In the genomic region with DNA sequence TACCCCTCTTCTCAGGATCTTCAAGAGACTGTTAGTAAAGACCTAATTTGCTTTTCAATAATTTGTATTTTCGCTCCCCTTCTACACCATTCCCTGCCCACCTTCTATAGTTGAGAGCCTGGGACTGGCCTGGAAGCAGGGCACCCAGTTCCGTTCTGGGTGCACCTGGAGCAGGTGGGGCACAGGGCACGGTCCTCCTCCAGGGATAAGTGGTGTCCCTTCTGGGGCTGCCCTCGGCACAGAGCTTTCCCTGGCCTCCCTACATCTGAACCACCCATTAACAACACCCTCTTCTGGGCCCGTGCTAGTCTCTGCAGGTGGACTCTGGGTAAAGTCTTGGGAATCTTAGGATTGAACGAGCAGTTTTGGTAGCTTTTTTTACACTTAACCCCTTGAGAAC, we compare ENCODE assay signal across 38 cellular contexts.
"Had no signal": no experiment of that assay in that cellular context is flagged by ENCODE, and none has a peak within 500 bp of the region (broad histone marks: within the 10 kb centered on the region; RNA-seq: fewer than 3 reads in every experiment).

No MANE protein-coding gene starts in this region.

- H3K9me3 ChIP-seq: adrenal gland, body of pancreas, breast epithelium had no signal

- H3K4me3 ChIP-seq: adrenal gland, body of pancreas, breast epithelium had no signal

- H3K27ac ChIP-seq: adrenal gland, body of pancreas, brain microvascular endothelial cell, breast epithelium, VCaP had no signal

- H3K4me1 ChIP-seq: adrenal gland, body of pancreas, breast epithelium had no signal

- FAIRE-seq: astrocyte, TTC549 had no signal

- H3K4me1 Mint-ChIP-seq: activated B cell treated with CpG ODN at 0.5 μM for 24 hours; activated CD4-positive, alpha-beta memory T cell treated with anti-CD3 and anti-CD28 coated beads, Interleukin-2, amount 10 ng/mL, durations not matched to agents 7 days and 5 days; activated CD4-positive, alpha-beta T cell treated with anti-CD3 and anti-CD28 coated beads, Interleukin-2, amount 10 ng/mL, durations not matched to agents 7 days and 5 days; activated CD8-positive, alpha-beta memory T cell treated with anti-CD3 and anti-CD28 coated beads, Interleukin-2, amount 10 ng/mL, durations not matched to agents 7 days and 5 days; activated naive CD8-positive, alpha-beta T cell treated with anti-CD3 and anti-CD28 coated beads for 36 hours; activated T-helper 17 cell treated with anti-CD3 and anti-CD28 coated beads, Interleukin-2, amount 50 U/mL, for 72 hours; central memory CD8-positive, alpha-beta T cell had no signal

- H3K27me3 ChIP-seq: adrenal gland, body of pancreas, brain microvascular endothelial cell, breast epithelium had no signal

- ATAC-seq: activated CD8-positive, alpha-beta memory T cell treated with anti-CD3 and anti-CD28 coated beads, Interleukin-2, amount 10 ng/mL, durations not matched to agents 7 days and 5 days; activated CD8-positive, alpha-beta T cell treated with anti-CD3 and anti-CD28 coated beads, Interleukin-2, amount 10 ng/mL, durations not matched to agents 7 days and 5 days; activated naive CD4-positive, alpha-beta T cell treated with anti-CD3 and anti-CD28 coated beads, Interleukin-2, amount 50 U/mL, for 72 hours; activated T-cell treated with anti-CD3 and anti-CD28 coated beads, Interleukin-2, amount 50 U/mL, for 4 hours; activated T-cell treated with anti-CD3 and anti-CD28 coated beads, Interleukin-2, amount 50 U/mL, for 72 hours; activated T-helper 17 cell treated with anti-CD3 and anti-CD28 coated beads, Interleukin-2, amount 50 U/mL, for 72 hours; body of pancreas had no signal

- H3K27ac Mint-ChIP-seq: activated B cell treated with CpG ODN at 0.5 μM for 24 hours; activated CD4-positive, alpha-beta memory T cell treated with anti-CD3 and anti-CD28 coated beads, Interleukin-2, amount 10 ng/mL, durations not matched to agents 7 days and 5 days; activated CD4-positive, alpha-beta T cell treated with anti-CD3 and anti-CD28 coated beads, Interleukin-2, amount 10 ng/mL, durations not matched to agents 7 days and 5 days; activated CD8-positive, alpha-beta memory T cell treated with anti-CD3 and anti-CD28 coated beads, Interleukin-2, amount 10 ng/mL, durations not matched to agents 7 days and 5 days; activated CD8-positive, alpha-beta T cell treated with anti-CD3 and anti-CD28 coated beads, Interleukin-2, amount 10 ng/mL, durations not matched to agents 7 days and 5 days; activated naive CD4-positive, alpha-beta T cell treated with anti-CD3 and anti-CD28 coated beads for 36 hours; activated naive CD4-positive, alpha-beta T cell treated with anti-CD3 and anti-CD28 coated beads, Interleukin-2, amount 50 U/mL, for 72 hours; activated naive CD8-positive, alpha-beta T cell treated with anti-CD3 and anti-CD28 coated beads for 36 hours; activated T-cell treated with anti-CD3 and anti-CD28 coated beads, Interleukin-2, amount 50 U/mL, for 72 hours; activated T-helper 1 cell treated with anti-CD3 and anti-CD28 coated beads, Interleukin-12 subunit alpha, Interleukin-12 subunit beta, Interleukin-2, Interleukin-4 antibody, amounts not matched to agents 30 ng/mL and 10 ng/mL and 1 ng/mL, durations not matched to agents 14 hours and 24 hours and 36 hours; activated T-helper 17 cell treated with anti-CD3 and anti-CD28 coated beads, Interleukin-2, amount 50 U/mL, for 72 hours; T-helper 1 cell treated with Interleukin-12 subunit alpha and Interleukin-12 subunit beta and Interleukin-4 antibody, amounts not matched to agents 30 μg/mL and 1 μg/mL, for 36 hours; T-helper 2 cell treated with Interferon-gamma antibody and Interleukin-4, amounts not matched to agents 5 μg/mL and 100 μg/mL, for 36 hours had no signal

- H3K4me3 Mint-ChIP-seq: activated B cell treated with CpG ODN at 0.5 μM for 24 hours; activated CD4-positive, alpha-beta memory T cell treated with anti-CD3 and anti-CD28 coated beads, Interleukin-2, amount 10 ng/mL, durations not matched to agents 7 days and 5 days; activated CD4-positive, alpha-beta T cell treated with anti-CD3 and anti-CD28 coated beads, Interleukin-2, amount 10 ng/mL, durations not matched to agents 7 days and 5 days; activated CD8-positive, alpha-beta memory T cell treated with anti-CD3 and anti-CD28 coated beads, Interleukin-2, amount 10 ng/mL, durations not matched to agents 7 days and 5 days; activated CD8-positive, alpha-beta T cell treated with anti-CD3 and anti-CD28 coated beads, Interleukin-2, amount 10 ng/mL, durations not matched to agents 7 days and 5 days; activated naive CD4-positive, alpha-beta T cell treated with anti-CD3 and anti-CD28 coated beads for 36 hours; activated naive CD8-positive, alpha-beta T cell treated with anti-CD3 and anti-CD28 coated beads for 36 hours; activated T-cell treated with anti-CD3 and anti-CD28 coated beads, Interleukin-2, amount 50 U/mL, for 4 hours; activated T-cell treated with anti-CD3 and anti-CD28 coated beads, Interleukin-2, amount 50 U/mL, for 72 hours; activated T-helper 1 cell treated with anti-CD3 and anti-CD28 coated beads, Interleukin-12 subunit alpha, Interleukin-12 subunit beta, Interleukin-2, Interleukin-4 antibody, amounts not matched to agents 30 ng/mL and 10 ng/mL and 1 ng/mL, durations not matched to agents 14 hours and 24 hours and 36 hours; activated T-helper 17 cell treated with anti-CD3 and anti-CD28 coated beads, Interleukin-2, amount 50 U/mL, for 72 hours; central memory CD8-positive, alpha-beta T cell; T-helper 1 cell treated with Interleukin-12 subunit alpha and Interleukin-12 subunit beta and Interleukin-4 antibody, amounts not matched to agents 30 μg/mL and 1 μg/mL, for 36 hours; T-helper 2 cell treated with Interferon-gamma antibody and Interleukin-4, amounts not matched to agents 5 μg/mL and 100 μg/mL, for 36 hours had no signal

- H3K36me3 ChIP-seq: brain microvascular endothelial cell, breast epithelium had no signal

- H3K27me3 Mint-ChIP-seq: activated B cell treated with CpG ODN at 0.5 μM for 24 hours; activated CD4-positive, alpha-beta memory T cell treated with anti-CD3 and anti-CD28 coated beads, Interleukin-2, amount 10 ng/mL, durations not matched to agents 7 days and 5 days; activated CD4-positive, alpha-beta T cell treated with anti-CD3 and anti-CD28 coated beads, Interleukin-2, amount 10 ng/mL, durations not matched to agents 7 days and 5 days; activated CD8-positive, alpha-beta memory T cell treated with anti-CD3 and anti-CD28 coated beads, Interleukin-2, amount 10 ng/mL, durations not matched to agents 7 days and 5 days; activated naive CD8-positive, alpha-beta T cell treated with anti-CD3 and anti-CD28 coated beads for 36 hours; activated T-helper 17 cell treated with anti-CD3 and anti-CD28 coated beads, Interleukin-2, amount 50 U/mL, for 72 hours; central memory CD8-positive, alpha-beta T cell had no signal

- H3K9me3 Mint-ChIP-seq: activated B cell treated with CpG ODN at 0.5 μM for 24 hours; activated CD4-positive, alpha-beta memory T cell treated with anti-CD3 and anti-CD28 coated beads, Interleukin-2, amount 10 ng/mL, durations not matched to agents 7 days and 5 days; activated CD4-positive, alpha-beta T cell treated with anti-CD3 and anti-CD28 coated beads, Interleukin-2, amount 10 ng/mL, durations not matched to agents 7 days and 5 days; activated naive CD4-positive, alpha-beta T cell treated with anti-CD3 and anti-CD28 coated beads for 36 hours; activated naive CD4-positive, alpha-beta T cell treated with anti-CD3 and anti-CD28 coated beads, Interleukin-2, amount 50 U/mL, for 72 hours; activated naive CD8-positive, alpha-beta T cell treated with anti-CD3 and anti-CD28 coated beads for 36 hours; activated T-cell treated with anti-CD3 and anti-CD28 coated beads, Interleukin-2, amount 50 U/mL, for 4 hours; activated T-cell treated with anti-CD3 and anti-CD28 coated beads, Interleukin-2, amount 50 U/mL, for 72 hours; activated T-helper 1 cell treated with anti-CD3 and anti-CD28 coated beads, Interleukin-12 subunit alpha, Interleukin-12 subunit beta, Interleukin-2, Interleukin-4 antibody, amounts not matched to agents 30 ng/mL and 10 ng/mL and 1 ng/mL, durations not matched to agents 14 hours and 24 hours and 36 hours; activated T-helper 17 cell treated with anti-CD3 and anti-CD28 coated beads, Interleukin-2, amount 50 U/mL, for 72 hours; central memory CD8-positive, alpha-beta T cell; T-helper 1 cell treated with Interleukin-12 subunit alpha and Interleukin-12 subunit beta and Interleukin-4 antibody, amounts not matched to agents 30 μg/mL and 1 μg/mL, for 36 hours; T-helper 2 cell treated with Interferon-gamma antibody and Interleukin-4, amounts not matched to agents 5 μg/mL and 100 μg/mL, for 36 hours had no signal

- DNase-seq: activated B cell treated with CpG ODN at 0.5 μM for 24 hours; activated CD4-positive, alpha-beta memory T cell treated with anti-CD3 and anti-CD28 coated beads, Interleukin-2, amount 10 ng/mL, durations not matched to agents 7 days and 5 days; activated CD4-positive, alpha-beta T cell treated with anti-CD3 and anti-CD28 coated beads for 48 hours; activated CD4-positive, alpha-beta T cell treated with anti-CD3 and anti-CD28 coated beads, Interleukin-2, amount 10 ng/mL, durations not matched to agents 7 days and 5 days; activated CD4-positive, alpha-beta T cell treated with anti-CD3 and anti-CD28 coated beads, Interleukin-2, amount 50 U/mL, for 48 hours; activated CD4-positive, CD25-positive, alpha-beta regulatory T cell treated with anti-CD3 and anti-CD28 coated beads, Interleukin-2, amount 50 U/mL, for 72 hours; activated CD8-positive, alpha-beta memory T cell treated with anti-CD3 and anti-CD28 coated beads for 24 hours; activated CD8-positive, alpha-beta memory T cell treated with anti-CD3 and anti-CD28 coated beads, Interleukin-2, amount 10 ng/mL, durations not matched to agents 7 days and 5 days; activated CD8-positive, alpha-beta memory T cell treated with anti-CD3 and anti-CD28 coated beads, Interleukin-2, amount 50 U/mL, for 48 hours; activated CD8-positive, alpha-beta T cell treated with anti-CD3 and anti-CD28 coated beads, Interleukin-2, amount 10 ng/mL, durations not matched to agents 7 days and 5 days; activated effector memory CD4-positive, alpha-beta T cell treated with anti-CD3 and anti-CD28 coated beads, Interleukin-2, amount 50 U/mL, for 16 hours; activated gamma-delta T cell treated with Interleukin-2 at 50 U/mL for 16 hours; activated naive CD4-positive, alpha-beta T cell; activated naive CD4-positive, alpha-beta T cell treated with anti-CD3 and anti-CD28 coated beads for 36 hours; activated naive CD4-positive, alpha-beta T cell treated with anti-CD3 and anti-CD28 coated beads, Interleukin-2, amount 50 U/mL, for 16 hours; activated naive CD8-positive, alpha-beta T cell treated with anti-CD3 and anti-CD28 coated beads for 36 hours; activated T-cell treated with anti-CD3 and anti-CD28 coated beads, Interleukin-2, amount 50 U/mL, for 4 hours; activated T-cell treated with anti-CD3 and anti-CD28 coated beads, Interleukin-2, amount 50 U/mL, for 72 hours; adrenal gland; amniotic stem cell; aorta; body of pancreas; brain microvascular endothelial cell; caudate nucleus; cerebellar nuclear complex; T-helper 1 cell; T-helper 2 cell; T-helper 9 cell had no signal
